In the genomic region with DNA sequence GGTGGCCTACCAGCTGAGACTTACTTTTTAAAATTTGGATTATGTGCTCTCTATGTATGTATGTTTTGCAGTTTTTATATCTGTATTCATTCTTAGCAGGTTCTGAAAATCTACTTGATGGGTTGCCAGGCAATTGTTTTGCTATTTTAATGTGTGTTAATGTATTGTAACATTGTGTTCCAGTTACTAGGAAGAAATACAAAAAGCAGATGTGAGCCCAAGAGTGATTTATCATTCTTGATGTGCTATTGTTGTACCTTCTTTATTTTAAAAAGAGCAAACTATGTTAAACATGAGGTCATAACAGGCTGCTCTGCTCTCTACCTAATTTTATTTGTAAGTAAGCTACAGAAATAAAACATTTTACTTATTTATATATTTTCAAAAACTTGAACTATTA, we compare ENCODE assay signal across 20 cellular contexts.
"Had no signal": no experiment of that assay in that cellular context is flagged by ENCODE, and none has a peak within 500 bp of the region (broad histone marks: within the 10 kb centered on the region; RNA-seq: fewer than 3 reads in every experiment).

No MANE protein-coding gene starts in this region.

- H3K27ac ChIP-seq: coronary artery, hepatocyte, parathyroid adenoma, psoas muscle, right lobe of liver, skin epidermis, thoracic aorta, transverse colon had no signal

- DNase-seq: central memory CD4-positive, alpha-beta T cell; effector memory CD8-positive, alpha-beta T cell; foreskin fibroblast; left colon; mesendoderm; naive B cell; occipital lobe; psoas muscle; retina; right lobe of liver; stimulated activated CD4-positive, alpha-beta T cell treated with anti-CD3 and anti-CD28 coated beads, Interleukin-2, amount 100 ng/mL, for 24 hours; stimulated activated CD4-positive, alpha-beta T cell treated with anti-CD3 and anti-CD28 coated beads, Interleukin-4, amount 100 ng/mL, for 4 hours; stimulated activated naive B cell treated with anti-CD40 and anti-IgM and Interleukin-4, amounts not matched to agents 10 μg/mL and 1 μg/mL and 100 μg/mL, for 72 hours; stimulated activated naive CD8-positive, alpha-beta T cell treated with anti-CD3 and anti-CD28 coated beads, Interleukin-15, amount 100 ng/mL, for 72 hours; transverse colon had no signal

- ATAC-seq: effector memory CD8-positive, alpha-beta T cell; left colon; psoas muscle; right lobe of liver; stimulated activated naive B cell treated with anti-CD40 and anti-IgM and Interleukin-4, amounts not matched to agents 10 μg/mL and 1 μg/mL and 100 μg/mL, for 72 hours; stimulated activated naive CD8-positive, alpha-beta T cell treated with anti-CD3 and anti-CD28 coated beads, Interleukin-15, amount 100 ng/mL, for 72 hours had no signal

- H3K27me3 ChIP-seq: hepatocyte, right lobe of liver, transverse colon had no signal

- H3K4me3 ChIP-seq: coronary artery, hepatocyte, psoas muscle, right lobe of liver, skin epidermis, thoracic aorta, transverse colon had no signal
